Comparison of ENCODE assay signal across 17 cellular contexts in genomic region chr1:164630626-164631396, GRCh38.
DNase-seq lines count a peak whose midpoint lies in the region; ATAC-seq and TF ChIP-seq lines count a peak whose summit lies in the region.
"Had no signal": no experiment of that assay in that cellular context is flagged by ENCODE, and none has a peak within 500 bp of the region (broad histone marks: within the 10 kb centered on the region; RNA-seq: fewer than 3 reads in every experiment).

No MANE protein-coding gene starts in this region.

- WGBS in adrenal gland, 4 donors = 38 to 54% (median 42%) methylated on average over 3 of the region's 3 CpGs
- WGBS in right cardiac atrium = 59% methylated on average over 3 of the region's 3 CpGs
- WGBS in sigmoid colon, 2 donors = 63 to 72% methylated on average over 3 of the region's 3 CpGs
- 47% methylated on average over 3 of the region's 3 CpGs for WGBS in prostate gland

- H3K27me3 ChIP-seq in adrenal gland (no peaks in the 10 kb centered on the region), right cardiac atrium (ENCODE audit: control insufficient read depth, insufficient read depth) (no peaks in the 10 kb centered on the region), sigmoid colon (no peaks in the 10 kb centered on the region), prostate gland (replicated peaks; ENCODE audit: insufficient read depth) (no peaks in the 10 kb centered on the region)
- H3K27me3 ChIP-seq: cardiac muscle cell had no signal

- no peak for TF ChIP-seq EP300 in sigmoid colon (IDR thresholded peaks at IDR 0.05)

- TF ChIP-seq POLR2A in adrenal gland (IDR thresholded peaks at IDR 0.05) (no peak), sigmoid colon (IDR thresholded peaks at IDR 0.05) (no peak), prostate gland (IDR thresholded peaks at IDR 0.05) (no peak)

- H3K9me3 ChIP-seq in adrenal gland (replicated peaks in 1 of 3) (no peaks in the 10 kb centered on the region), right cardiac atrium (ENCODE audit: control insufficient read depth, low read length) (no peaks in the 10 kb centered on the region), sigmoid colon (no peaks in the 10 kb centered on the region), prostate gland (no peaks in the 10 kb centered on the region)
- H3K9me3 ChIP-seq: neutrophil, thoracic aorta had no signal

- ATAC-seq in right cardiac atrium = no peak

- peak overlapping the region in 4 of 5 donors; percentile 35 to 53 (median 47) for H3K27ac ChIP-seq in adrenal gland
- H3K27ac ChIP-seq in right cardiac atrium (ENCODE audit: low read length) = peak overlapping the region; percentile 39
- peak overlapping the region; percentile 39 to 86 (median 68) for H3K27ac ChIP-seq in sigmoid colon
- H3K27ac ChIP-seq in prostate gland = no peak overlapping the region
- H3K27ac ChIP-seq: cardiac muscle cell, neutrophil, thoracic aorta had no signal

- H3K4me1 ChIP-seq in adrenal gland (replicated peaks in 1 of 2) (peaks cover 0 to 26% of the 10 kb centered on the region in 2 donors), right cardiac atrium (ENCODE audit: control insufficient read depth, insufficient read depth, low read length) (peaks cover 16% of the 10 kb centered on the region), sigmoid colon (peaks cover 0 to 87% (median 75%) of the 10 kb centered on the region in 4 donors), prostate gland (replicated peaks) (no peaks in the 10 kb centered on the region)

- intact Hi-C loops in adrenal gland (cut with DNase I) = no loop called here
- intact Hi-C loops in right cardiac atrium (cut with DNase I) = loop anchor here in 1 of 4 donors (10.0 kb wide), 1 partner anchor 154 kb away; no protein-coding TSS in a partner anchor
- intact Hi-C loops in sigmoid colon (cut with DNase I) = no loop called here
- intact Hi-C loops in prostate gland (cut with DNase I) = no loop called here

- H3K4me3 ChIP-seq in adrenal gland = no peak overlapping the region
- no peak overlapping the region for H3K4me3 ChIP-seq in right cardiac atrium (ENCODE audit: low read length)
- H3K4me3 ChIP-seq in sigmoid colon = no peak overlapping the region
- no peak overlapping the region for H3K4me3 ChIP-seq in prostate gland
- H3K4me3 ChIP-seq: cardiac muscle cell, thoracic aorta had no signal

- peak; percentile 23 for DNase-seq in NCI-H510A treated with DMSO at 0.1 percent for 48 hours (lab: John Stamatoyannopoulos, UW)
- no peak for DNase-seq in NCI-H510A (lab: John Stamatoyannopoulos, UW)
- DNase-seq in adrenal gland = no peak
- DNase-seq in right cardiac atrium = no peak
- DNase-seq in sigmoid colon = no peak
- no peak for DNase-seq in SIG-M5 (lab: John Stamatoyannopoulos, UW)
- no peak for DNase-seq in stimulated activated naive CD4-positive, alpha-beta T cell treated with Interleukin-2 at 50 U/mL for 16 hours (lab: John Stamatoyannopoulos, UW)
- no peak for DNase-seq in prostate gland (ENCODE audit: low spot score)
- DNase-seq: ACHN; activated B cell treated with CpG ODN at 0.5 μM for 24 hours; activated naive CD4-positive, alpha-beta T cell treated with anti-CD3 and anti-CD28 coated beads, Interleukin-2, amount 10 ng/mL, durations not matched to agents 7 days and 5 days; effector memory CD4-positive, alpha-beta T cell; GOT3; NCI-H1694 treated with DMSO at 0.1 percent for 48 hours had no signal

- no peak for TF ChIP-seq CTCF in adrenal gland (IDR thresholded peaks at IDR 0.05)
- no peak for TF ChIP-seq CTCF in sigmoid colon (IDR thresholded peaks at IDR 0.05)
- no peak for TF ChIP-seq CTCF in prostate gland (IDR thresholded peaks at IDR 0.05)

- H3K36me3 ChIP-seq in adrenal gland (replicated peaks in 1 of 2) (no peaks in the 10 kb centered on the region), sigmoid colon (peaks cover 0 to 4% (median 0%) of the 10 kb centered on the region in 4 donors), prostate gland (no peaks in the 10 kb centered on the region)
- H3K36me3 ChIP-seq: neutrophil, thoracic aorta had no signal

Comparison
In these comparisons a context has a peak if more than half of its experiments do, and no peak if none do; other contexts are left out.
1. H3K27ac ChIP-seq: peak in adrenal gland (4 of 5), right cardiac atrium (single experiment) and sigmoid colon (4 of 4); none in prostate gland (0 of 2).